ENCODE assay signal across 8 cellular contexts in the genomic region with DNA sequence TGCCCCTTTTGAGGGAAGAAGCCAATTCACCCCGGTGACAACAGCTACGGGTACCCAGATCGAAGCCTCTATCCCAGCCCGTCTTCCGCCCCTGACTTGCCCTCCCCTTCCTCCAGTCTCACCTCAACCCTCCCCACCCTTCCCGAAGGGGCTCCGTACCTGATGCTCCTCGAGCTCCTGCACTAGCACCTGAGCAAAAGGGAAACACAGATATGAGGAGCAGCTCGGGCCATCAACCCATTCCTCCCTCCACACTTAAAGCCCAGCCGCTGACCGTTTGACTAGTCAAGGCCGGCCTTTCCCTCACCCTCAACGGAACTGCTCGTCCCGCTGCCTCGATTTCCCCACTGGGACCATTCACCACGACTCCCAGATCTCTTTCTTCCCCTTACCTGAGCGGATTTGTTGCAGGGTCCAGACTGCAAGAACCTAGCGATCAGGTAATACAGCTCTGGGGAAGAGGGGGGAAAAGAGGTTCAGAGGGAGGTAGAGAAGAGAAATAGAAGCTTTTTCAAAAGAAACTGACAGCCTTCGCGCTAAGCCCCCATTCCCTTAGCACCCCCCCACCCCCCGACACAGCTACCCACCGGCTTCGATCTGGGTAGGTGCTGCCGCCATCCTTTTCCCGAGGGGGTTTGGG. TPM values are rescaled to one million over a fixed set of nuclear protein-coding genes. Genes with fewer than 3 reads are reported as not detected.
A peak's percentile ranks its signal among the peaks of the same experiment; 100 is the strongest.
DNase-seq lines count a peak whose midpoint lies in the region; ATAC-seq, FAIRE-seq and TF ChIP-seq lines count a peak whose summit lies in the region.

No MANE protein-coding gene starts in this region.

- H3K9me3 ChIP-seq in SK-N-MC (ENCODE audit: low read depth, low read length), result no peaks in the 10 kb centered on the region
- H3K9me3 ChIP-seq in small intestine (ENCODE audit: control insufficient read depth, low read depth), result no peaks in the 10 kb centered on the region

- peak overlapping the region; percentile 92 for H3K4me3 ChIP-seq in ACC112 (ENCODE audit: low read depth, low read length)
- peak overlapping the region; percentile 72 for H3K4me3 ChIP-seq in HFF-Myc (replicated peaks; ENCODE audit: low read depth, low read length)
- H3K4me3 ChIP-seq in SK-N-MC, result peak overlapping the region; percentile 84
- H3K4me3 ChIP-seq in astrocyte of the spinal cord (ENCODE audit: low read depth, low read length), result peak overlapping the region; percentile 78
- H3K4me3 ChIP-seq in small intestine (ENCODE audit: low read depth in 1 of 2, low read length in 2 of 2), result peak overlapping the region; percentile 53 to 65

- H3K36me3 ChIP-seq in ACC112 (ENCODE audit: insufficient read depth, low read length), result no peaks in the 10 kb centered on the region
- no peaks in the 10 kb centered on the region for H3K36me3 ChIP-seq in SK-N-MC (ENCODE audit: insufficient read depth, low read length)
- no peaks in the 10 kb centered on the region for H3K36me3 ChIP-seq in small intestine (ENCODE audit: control insufficient read depth in 2 of 2, insufficient read depth in 2 of 2, low read length in 2 of 2)

- peaks cover 35% of the 10 kb centered on the region for H3K79me2 ChIP-seq in ACC112 (ENCODE audit: control insufficient read depth, insufficient read depth, low read length, unreplicated experiment)

- DNase-seq in HFF-Myc (ENCODE audit: extremely low read depth, low read depth) (no peak), SK-N-MC (ENCODE audit: low read depth, low spot score) (no peak), astrocyte of the spinal cord (ENCODE audit: low read depth, low spot score) (peak; percentile 7), inferior parietal cortex (ENCODE audit: extremely low spot score) (peak; percentile 11), small intestine (peak; percentile 32), H4 (ENCODE audit: low spot score) (no peak)

- no peak for TF ChIP-seq CTCF in HFF-Myc (IDR thresholded peaks at IDR 0.05; ENCODE audit: low read depth, low read length, missing control alignments)
- no peak for TF ChIP-seq CTCF in astrocyte of the spinal cord (IDR thresholded peaks at IDR 0.05; ENCODE audit: low read depth, low read length)

- in situ Hi-C loops in astrocyte of the spinal cord (cut with HindIII; ENCODE audit: low sequenced_read_pairs), result no loop called here

- 1 to 36% (median 6%) methylated on average over 20 to 26 of the region's 26 CpGs for WGBS in small intestine, 3 donors

- peaks cover 5% of the 10 kb centered on the region for H3K4me1 ChIP-seq in ACC112 (ENCODE audit: control insufficient read depth, insufficient read depth, low read length, unreplicated experiment)
- no peaks in the 10 kb centered on the region for H3K4me1 ChIP-seq in small intestine (ENCODE audit: control insufficient read depth in 2 of 2, insufficient read depth in 1 of 2, low read depth in 1 of 2, low read length in 1 of 2)

- ATAC-seq in HG02938 (IDR thresholded peaks at IDR 0.05; ENCODE audit: unreplicated experiment), result no peak

- peak overlapping the region; percentile 64 for H3K9ac ChIP-seq in SK-N-MC (ENCODE audit: insufficient read length)

- no peak for FAIRE-seq in small intestine (lab: Jason Lieb, UNC)

- no peaks in the 10 kb centered on the region for H3K27me3 ChIP-seq in ACC112 (ENCODE audit: insufficient read depth, low read length)
- H3K27me3 ChIP-seq in small intestine (ENCODE audit: control insufficient read depth in 2 of 2, insufficient read depth in 2 of 2, low read length in 2 of 2), result no peaks in the 10 kb centered on the region

- H3K27ac ChIP-seq in ACC112 (ENCODE audit: low read depth, low read length) (peak overlapping the region; percentile 9; the same call in 1 of the 2 replicates), SK-N-MC (no peak overlapping the region), small intestine (ENCODE audit: low read depth in 1 of 2, low read length in 1 of 2) (peak overlapping the region; percentile 69 to 93)

- H2AFZ ChIP-seq in ACC112 (ENCODE audit: low read length, unreplicated experiment), result peak overlapping the region; percentile 38

RNA-seq across cellular contexts. Expression of gene BRWD3, which starts 0.7 kb away (rescaled TPM):
- 1 to 10 TPM; 3.5 to 6.0 (median 4.8) TPM for polyA plus RNA-seq in small intestine
- total RNA-seq in H4 (2014; rRNA removed; shearing (Covaris generic)), result 6.0 and 6.4 TPM in 2 replicates

Comparison
In these comparisons a context has a peak if more than half of its experiments do, and no peak if none do; other contexts are left out.
1. DNase-seq: peak in astrocyte of the spinal cord (single experiment), inferior parietal cortex (single experiment) and small intestine (single experiment); none in HFF-Myc (single experiment), SK-N-MC (single experiment) and H4 (single experiment).
2. Peak in every context shown above with its lines, with median percentiles within 50 percentile points of each other: H3K4me3 ChIP-seq.